In genomic region chr1:232066521-232066920, GRCh38 we compare ENCODE assay signal across 27 cellular contexts.
DNase-seq lines count a peak whose midpoint lies in the region; ATAC-seq and TF ChIP-seq lines count a peak whose summit lies in the region.
"Had no signal": no experiment of that assay in that cellular context is flagged by ENCODE, and none has a peak within 500 bp of the region (broad histone marks: within the 10 kb centered on the region; RNA-seq: fewer than 3 reads in every experiment).

No MANE protein-coding gene starts in this region.

- DNase-seq in DMS 273 (lab: John Stamatoyannopoulos, UW; ENCODE audit: unreplicated experiment) (peak; percentile 90), LHCN-M2 (ENCODE audit: low read depth) (peak; percentile 17), NCI-H446 treated with DMSO at 0.1 percent for 48 hours (lab: John Stamatoyannopoulos, UW) (peak; percentile 50), glutamatergic neuron (no peak), left ventricle myocardium inferior (no peak)
- DNase-seq in naive thymus-derived CD8-positive, alpha-beta T cell, result no peak
- DNase-seq: CD4-positive, CD25-positive, alpha-beta regulatory T cell; DMS79; GF-D8; GOT3; HFFc6; IMR-90; KG1; NCI-H1092; NCI-H1417 treated with DMSO at 0.1 percent for 48 hours; NCI-H2029; NCI-H2227 treated with DMSO at 0.1 percent for 48 hours; NCI-H510A; NCI-H748 treated with DMSO at 0.1 percent for 48 hours; NK-92 treated with Interleukin-12 subunit alpha and Interleukin-12 subunit beta, amount 100 ng/mL, for 24 hours; PC-9; SHP77; T-cell had no signal

- H3K9me3 Mint-ChIP-seq in glutamatergic neuron (ENCODE audit: unreplicated experiment), result peaks cover 2% of the 10 kb centered on the region
- H3K9me3 Mint-ChIP-seq in naive thymus-derived CD8-positive, alpha-beta T cell, result peaks cover 0 to 4% (median 0%) of the 10 kb centered on the region in 9 donors
- H3K9me3 Mint-ChIP-seq: T-cell had no signal

- peaks cover 16% of the 10 kb centered on the region for H3K9me3 ChIP-seq in left ventricle myocardium inferior (replicated peaks)
- H3K9me3 ChIP-seq: BLaER1, HAP-1 had no signal

- no peak overlapping the region for H3K4me3 Mint-ChIP-seq in glutamatergic neuron (ENCODE audit: unreplicated experiment)
- no peak overlapping the region for H3K4me3 Mint-ChIP-seq in naive thymus-derived CD8-positive, alpha-beta T cell
- H3K4me3 Mint-ChIP-seq: CD4-positive, CD25-positive, alpha-beta regulatory T cell; HFFc6; T-cell had no signal

- peaks cover 4% of the 10 kb centered on the region for H3K4me1 Mint-ChIP-seq in glutamatergic neuron (ENCODE audit: low read depth, unreplicated experiment)
- H3K4me1 Mint-ChIP-seq in naive thymus-derived CD8-positive, alpha-beta T cell, result no peaks in the 10 kb centered on the region
- H3K4me1 Mint-ChIP-seq: CD4-positive, CD25-positive, alpha-beta regulatory T cell; T-cell had no signal

- peak overlapping the region; percentile 75 for H3K27ac Mint-ChIP-seq in glutamatergic neuron (ENCODE audit: unreplicated experiment)
- no peak overlapping the region for H3K27ac Mint-ChIP-seq in naive thymus-derived CD8-positive, alpha-beta T cell
- H3K27ac Mint-ChIP-seq: CD4-positive, CD25-positive, alpha-beta regulatory T cell; HFFc6; T-cell had no signal

- H3K36me3 ChIP-seq in left ventricle myocardium inferior, result no peaks in the 10 kb centered on the region
- H3K36me3 ChIP-seq: BLaER1, HAP-1 had no signal

- no peak for TF ChIP-seq CTCF in glutamatergic neuron (IDR thresholded peaks at IDR 0.05; ENCODE audit: partially characterized antibody, unreplicated experiment)
- no peak for TF ChIP-seq CTCF in left ventricle myocardium inferior (IDR thresholded peaks at IDR 0.05; ENCODE audit: borderline replicate concordance)

- no peak for ATAC-seq in GM19035 (IDR thresholded peaks at IDR 0.05; ENCODE audit: unreplicated experiment)
- ATAC-seq in naive thymus-derived CD8-positive, alpha-beta T cell, result no peak
- ATAC-seq: T-cell had no signal

- intact Hi-C loops in left ventricle myocardium inferior (cut with micrococcal nuclease), result no loop called here

- H3K4me3 ChIP-seq in left ventricle myocardium inferior, result no peak overlapping the region
- H3K4me3 ChIP-seq: BLaER1, HAP-1, PC-9 had no signal

- no peak overlapping the region for H3K27ac ChIP-seq in left ventricle myocardium inferior (replicated peaks)
- H3K27ac ChIP-seq: BLaER1, PC-9, RWPE1 had no signal

- H3K4me1 ChIP-seq in left ventricle myocardium inferior, result no peaks in the 10 kb centered on the region
- H3K4me1 ChIP-seq: BLaER1, HAP-1 had no signal

- POLR2A ChIA-PET in naive thymus-derived CD8-positive, alpha-beta T cell (lab: Charles Lee), result no interaction called here

- H3K36me3 Mint-ChIP-seq in glutamatergic neuron (ENCODE audit: unreplicated experiment), result peaks cover 16% of the 10 kb centered on the region
- H3K36me3 Mint-ChIP-seq in naive thymus-derived CD8-positive, alpha-beta T cell, result peaks cover 0 to 2% (median 0%) of the 10 kb centered on the region in 3 donors
- H3K36me3 Mint-ChIP-seq: CD4-positive, CD25-positive, alpha-beta regulatory T cell; T-cell had no signal

- H3K27me3 ChIP-seq in left ventricle myocardium inferior (ENCODE audit: low read depth), result no peaks in the 10 kb centered on the region
- H3K27me3 ChIP-seq: BLaER1 had no signal

- peaks cover 4% of the 10 kb centered on the region for H3K27me3 Mint-ChIP-seq in glutamatergic neuron (ENCODE audit: unreplicated experiment)
- peaks cover 0 to 6% (median 0%) of the 10 kb centered on the region in 5 donors for H3K27me3 Mint-ChIP-seq in naive thymus-derived CD8-positive, alpha-beta T cell

Comparison
In these comparisons a context has a peak if more than half of its experiments do, and no peak if none do; other contexts are left out.
1. DNase-seq: peak in DMS 273 (single experiment), LHCN-M2 (single experiment) and NCI-H446 treated with DMSO at 0.1 percent for 48 hours (single experiment); none in glutamatergic neuron (single experiment), left ventricle myocardium inferior (single experiment) and naive thymus-derived CD8-positive, alpha-beta T cell (0 of 10).